Comparison of ENCODE assay signal across 27 cellular contexts in genomic region chr2:14661163-14661562, GRCh38. TPM values are rescaled to one million over a fixed set of nuclear protein-coding genes. Genes with fewer than 3 reads are reported as not detected.
"Had no signal": no experiment of that assay in that cellular context is flagged by ENCODE, and none has a peak within 500 bp of the region (broad histone marks: within the 10 kb centered on the region; RNA-seq: fewer than 3 reads in every experiment).

No MANE protein-coding gene starts in this region.

- H3K9me3 Mint-ChIP-seq: endodermal cell had no signal

- DNase-seq: colonic mucosa; cortex of kidney; effector CD8-positive, alpha-beta T cell; effector memory CD8-positive, alpha-beta T cell; endodermal cell; erythroblast; esophagus squamous epithelium; foreskin fibroblast; foreskin melanocyte; gastrocnemius medialis; glutamatergic neuron; head of caudate nucleus; heart right ventricle; hippocampal formation; left cardiac atrium; left lung; left ventricle myocardium superior; lower lobe of right lung; mesenchymal stem cell; midbrain; naive thymus-derived CD4-positive, alpha-beta T cell had no signal

- H3K4me3 Mint-ChIP-seq: dendritic cell treated with granulocyte-macrophage colony-stimulating factor and Interleukin-4, amounts not matched to agents 40 ng/mL and 50 ng/mL, for 4 days; effector memory CD8-positive, alpha-beta T cell; endodermal cell; naive thymus-derived CD4-positive, alpha-beta T cell had no signal

- H3K36me3 ChIP-seq: colonic mucosa, esophagus squamous epithelium, gastrocnemius medialis, heart right ventricle, left lung, lower lobe of right lung had no signal

- H3K27me3 Mint-ChIP-seq: dendritic cell treated with granulocyte-macrophage colony-stimulating factor and Interleukin-4, amounts not matched to agents 40 ng/mL and 50 ng/mL, for 4 days; effector memory CD8-positive, alpha-beta T cell had no signal

- ATAC-seq: effector memory CD8-positive, alpha-beta T cell; esophagus mucosa; gastrocnemius medialis; heart right ventricle; left cardiac atrium; left lung; left ventricle myocardium superior; lower lobe of right lung; naive thymus-derived CD4-positive, alpha-beta T cell had no signal

- H3K9me3 ChIP-seq: colonic mucosa, esophagus squamous epithelium, gastrocnemius medialis, heart right ventricle, left lung, lower lobe of right lung had no signal

- H3K4me3 ChIP-seq: colonic mucosa, esophagus squamous epithelium, gastrocnemius medialis, heart right ventricle, left lung, lower lobe of right lung had no signal

- H3K27ac ChIP-seq: colonic mucosa, epithelial cell of prostate, esophagus squamous epithelium, gastrocnemius medialis, heart right ventricle, left lung, lower lobe of right lung had no signal

- H3K4me1 ChIP-seq: colonic mucosa, esophagus squamous epithelium, gastrocnemius medialis, heart right ventricle, left lung, lower lobe of right lung had no signal

- H3K27me3 ChIP-seq: colonic mucosa, esophagus squamous epithelium, gastrocnemius medialis, heart right ventricle, left lung had no signal

- H3K36me3 Mint-ChIP-seq: naive thymus-derived CD4-positive, alpha-beta T cell had no signal

- H3K4me1 Mint-ChIP-seq: naive thymus-derived CD4-positive, alpha-beta T cell had no signal

- H3K27ac Mint-ChIP-seq: dendritic cell treated with granulocyte-macrophage colony-stimulating factor and Interleukin-4, amounts not matched to agents 40 ng/mL and 50 ng/mL, for 4 days; effector memory CD8-positive, alpha-beta T cell; endodermal cell; naive thymus-derived CD4-positive, alpha-beta T cell had no signal

- FAIRE-seq: endometrium, islet of Langerhans, keratinocyte had no signal

RNA-seq across cellular contexts. Expression of gene LRATD1, which starts 28.6 kb away (rescaled TPM):
- total RNA-seq: naive thymus-derived CD4-positive, alpha-beta T cell had no signal
- polyA plus RNA-seq: naive thymus-derived CD4-positive, alpha-beta T cell had no signal
